ENCODE assay signal across 8 cellular contexts in the genomic region with DNA sequence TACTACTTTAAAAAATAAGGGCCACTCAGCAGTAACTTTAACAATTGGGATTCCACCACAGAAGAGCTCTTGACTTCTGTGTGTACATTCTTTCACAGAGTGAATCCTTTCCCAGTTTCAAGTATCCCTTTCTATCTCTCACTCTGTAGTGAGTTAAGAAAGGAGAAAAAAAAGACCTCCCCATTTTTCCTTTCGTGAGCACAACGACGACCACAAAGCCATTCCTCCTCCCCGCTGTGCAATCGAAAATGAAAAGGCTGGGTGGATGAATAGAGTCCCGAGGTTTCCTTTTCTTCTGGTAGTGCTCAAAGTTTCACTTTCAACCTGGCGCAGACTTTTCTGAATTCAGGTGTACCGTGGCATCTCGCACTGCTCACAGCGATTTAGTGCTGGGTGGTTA. TPM values are rescaled to one million over a fixed set of nuclear protein-coding genes. Genes with fewer than 3 reads are reported as not detected.
DNase-seq lines count a peak whose midpoint lies in the region; ATAC-seq and TF ChIP-seq lines count a peak whose summit lies in the region.
"Had no signal": no experiment of that assay in that cellular context is flagged by ENCODE, and none has a peak within 500 bp of the region (broad histone marks: within the 10 kb centered on the region; RNA-seq: fewer than 3 reads in every experiment).

No MANE protein-coding gene starts in this region.

- no peaks in the 10 kb centered on the region for H3K27me3 Mint-ChIP-seq in nephron progenitor cell (ENCODE audit: low read depth, poor library complexity)

- no peaks in the 10 kb centered on the region for H3K27me3 ChIP-seq in suprapubic skin

- H3K4me3 ChIP-seq in suprapubic skin: no peak overlapping the region

- no peak for TF ChIP-seq POLR2A in suprapubic skin (IDR thresholded peaks at IDR 0.05)

- H3K36me3 Mint-ChIP-seq in activated naive CD4-positive, alpha-beta T cell treated with anti-CD3 and anti-CD28 coated beads, Interleukin-2, amount 50 U/mL, for 72 hours: peaks cover 0 to 6% of the 10 kb centered on the region in 2 donors
- peaks cover 30% of the 10 kb centered on the region for H3K36me3 Mint-ChIP-seq in nephron progenitor cell (ENCODE audit: low read depth)

- H3K4me1 Mint-ChIP-seq in nephron progenitor cell: no peaks in the 10 kb centered on the region

- ATAC-seq in GM21367 (IDR thresholded peaks at IDR 0.05; ENCODE audit: unreplicated experiment) (peak; percentile 91), HG03460 (IDR thresholded peaks at IDR 0.05; ENCODE audit: unreplicated experiment) (peak; percentile 92)
- peak; percentile 92 to 95 for ATAC-seq in activated naive CD4-positive, alpha-beta T cell treated with anti-CD3 and anti-CD28 coated beads, Interleukin-2, amount 50 U/mL, for 72 hours

- WGBS in suprapubic skin: 75% methylated on average over 10 of the region's 10 CpGs

- peak; percentile 27 to 55 for DNase-seq in activated naive CD4-positive, alpha-beta T cell treated with anti-CD3 and anti-CD28 coated beads, Interleukin-2, amount 50 U/mL, for 72 hours (ENCODE audit: low spot score in 2 of 2)
- peak; percentile 0 to 16 for DNase-seq in stimulated activated CD4-positive, alpha-beta T cell treated with anti-CD3 and anti-CD28 coated beads, Interleukin-4, amount 100 ng/mL, for 48 hours (ENCODE audit: low read depth in 2 of 2)
- DNase-seq in GOT3 (lab: John Stamatoyannopoulos, UW) (no peak), suprapubic skin (ENCODE audit: low spot score in 2 of 2) (no peak), nephron progenitor cell (no peak)
- DNase-seq: activated gamma-delta T cell treated with Interleukin-2 at 50 U/mL for 16 hours had no signal

- peaks cover 8% of the 10 kb centered on the region for H3K36me3 ChIP-seq in suprapubic skin

- no peaks in the 10 kb centered on the region for H3K9me3 Mint-ChIP-seq in activated naive CD4-positive, alpha-beta T cell treated with anti-CD3 and anti-CD28 coated beads, Interleukin-2, amount 50 U/mL, for 72 hours
- peaks cover 17% of the 10 kb centered on the region for H3K9me3 Mint-ChIP-seq in nephron progenitor cell

- TF ChIP-seq CTCF in suprapubic skin (IDR thresholded peaks at IDR 0.05): no peak
- no peak for TF ChIP-seq CTCF in nephron progenitor cell (IDR thresholded peaks at IDR 0.05)

- peak overlapping the region; percentile 5 to 78 for H3K27ac Mint-ChIP-seq in activated naive CD4-positive, alpha-beta T cell treated with anti-CD3 and anti-CD28 coated beads, Interleukin-2, amount 50 U/mL, for 72 hours
- H3K27ac Mint-ChIP-seq in nephron progenitor cell: no peak overlapping the region

- H3K4me3 Mint-ChIP-seq in nephron progenitor cell: no peak overlapping the region

- no peaks in the 10 kb centered on the region for H3K4me1 ChIP-seq in suprapubic skin

- H3K27ac ChIP-seq in suprapubic skin: no peak overlapping the region

- TF ChIP-seq EP300 in suprapubic skin (IDR thresholded peaks at IDR 0.05): no peak

- no peaks in the 10 kb centered on the region for H3K9me3 ChIP-seq in suprapubic skin

RNA-seq across cellular contexts. Expression of gene TAB3, which starts 58.0 kb away (rescaled TPM):
- total RNA-seq in activated naive CD4-positive, alpha-beta T cell treated with anti-CD3 and anti-CD28 coated beads, Interleukin-2, amount 50 U/mL, for 72 hours: 10 to 100 TPM; 19.5 to 25.2 TPM
- total RNA-seq in suprapubic skin: 10 to 100 TPM; 23.2 to 41.9 (median 26.8) TPM

Comparison
In these comparisons a context has a peak if more than half of its experiments do, and no peak if none do; other contexts are left out.
1. DNase-seq: peak in activated naive CD4-positive, alpha-beta T cell treated with anti-CD3 and anti-CD28 coated beads, Interleukin-2, amount 50 U/mL, for 72 hours (2 of 2) and stimulated activated CD4-positive, alpha-beta T cell treated with anti-CD3 and anti-CD28 coated beads, Interleukin-4, amount 100 ng/mL, for 48 hours (2 of 2); none in GOT3 (single experiment), suprapubic skin (0 of 2) and nephron progenitor cell (single experiment).
2. Peak in every context shown above with its lines, with median percentiles within 50 percentile points of each other: ATAC-seq.